ENCODE assay signal across 1 cellular context in the genomic region with DNA sequence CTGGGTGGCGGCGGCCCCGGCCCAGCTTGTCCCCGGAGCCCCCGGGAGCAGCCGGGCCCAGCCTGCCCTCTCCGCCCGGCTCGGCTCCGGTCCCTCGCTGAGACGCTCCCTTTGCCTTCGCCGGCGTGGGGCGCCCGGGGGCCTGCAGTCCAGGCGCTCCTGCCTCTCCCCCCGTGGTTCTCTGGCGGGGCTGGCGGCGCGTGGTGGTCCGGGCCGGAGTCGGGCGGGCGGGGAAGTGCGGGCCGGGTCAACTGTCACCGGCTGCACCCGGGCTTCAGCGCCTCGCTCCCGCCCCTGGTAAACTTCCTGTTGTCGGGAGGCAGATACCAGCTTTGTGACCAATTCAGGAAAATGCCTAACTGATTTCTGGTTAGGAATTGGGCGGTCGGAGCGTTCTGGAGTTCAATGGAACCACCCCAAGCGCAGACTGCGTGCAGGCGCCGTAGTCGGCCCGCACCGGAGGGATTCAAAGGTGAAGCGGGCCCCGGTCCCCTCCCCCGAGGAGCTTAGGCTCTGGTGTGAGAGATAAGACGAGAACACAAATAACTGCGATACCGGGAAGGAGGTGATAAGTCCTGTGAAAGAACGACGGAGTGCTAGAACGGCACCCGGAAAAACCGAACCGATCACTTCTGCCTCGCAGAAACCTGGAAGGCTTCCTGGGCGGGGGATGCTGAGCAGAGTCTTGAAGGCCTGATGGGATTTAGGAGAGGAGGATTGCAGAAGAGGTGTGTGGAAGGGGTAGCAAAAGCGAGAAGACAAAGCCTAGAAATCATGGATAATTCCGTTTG.
TF ChIP-seq lines count a peak whose summit lies in the region.

No MANE protein-coding gene starts in this region.

TF ChIP-seq in K562, 482 proteins besides CTCF, POLR2A, EP300 and RAD21 (continued from another document and continues in another):
- TF ChIP-seq, protein P1, sequence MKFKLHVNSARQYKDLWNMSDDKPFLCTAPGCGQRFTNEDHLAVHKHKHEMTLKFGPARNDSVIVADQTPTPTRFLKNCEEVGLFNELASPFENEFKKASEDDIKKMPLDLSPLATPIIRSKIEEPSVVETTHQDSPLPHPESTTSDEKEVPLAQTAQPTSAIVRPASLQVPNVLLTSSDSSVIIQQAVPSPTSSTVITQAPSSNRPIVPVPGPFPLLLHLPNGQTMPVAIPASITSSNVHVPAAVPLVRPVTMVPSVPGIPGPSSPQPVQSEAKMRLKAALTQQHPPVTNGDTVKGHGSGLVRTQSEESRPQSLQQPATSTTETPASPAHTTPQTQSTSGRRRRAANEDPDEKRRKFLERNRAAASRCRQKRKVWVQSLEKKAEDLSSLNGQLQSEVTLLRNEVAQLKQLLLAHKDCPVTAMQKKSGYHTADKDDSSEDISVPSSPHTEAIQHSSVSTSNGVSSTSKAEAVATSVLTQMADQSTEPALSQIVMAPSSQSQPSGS (CRISPR knock-in tag; IDR thresholded peaks at IDR 0.05) = no peak
- TF ChIP-seq, protein P2, sequence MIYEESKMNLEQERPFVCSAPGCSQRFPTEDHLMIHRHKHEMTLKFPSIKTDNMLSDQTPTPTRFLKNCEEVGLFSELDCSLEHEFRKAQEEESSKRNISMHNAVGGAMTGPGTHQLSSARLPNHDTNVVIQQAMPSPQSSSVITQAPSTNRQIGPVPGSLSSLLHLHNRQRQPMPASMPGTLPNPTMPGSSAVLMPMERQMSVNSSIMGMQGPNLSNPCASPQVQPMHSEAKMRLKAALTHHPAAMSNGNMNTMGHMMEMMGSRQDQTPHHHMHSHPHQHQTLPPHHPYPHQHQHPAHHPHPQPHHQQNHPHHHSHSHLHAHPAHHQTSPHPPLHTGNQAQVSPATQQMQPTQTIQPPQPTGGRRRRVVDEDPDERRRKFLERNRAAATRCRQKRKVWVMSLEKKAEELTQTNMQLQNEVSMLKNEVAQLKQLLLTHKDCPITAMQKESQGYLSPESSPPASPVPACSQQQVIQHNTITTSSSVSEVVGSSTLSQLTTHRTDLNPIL (CRISPR knock-in tag; IDR thresholded peaks at IDR 0.05) = no peak
- TF ChIP-seq CBFA2T2 (conservative IDR thresholded peaks at IDR 0.05) = peak; percentile 89
- TF ChIP-seq ARHGAP35 (IDR thresholded peaks at IDR 0.05; ENCODE audit: partially characterized antibody) = no peak
- no peak for TF ChIP-seq MECOM (CRISPR knock-in tag; IDR thresholded peaks at IDR 0.05)
- TF ChIP-seq, protein P3, sequence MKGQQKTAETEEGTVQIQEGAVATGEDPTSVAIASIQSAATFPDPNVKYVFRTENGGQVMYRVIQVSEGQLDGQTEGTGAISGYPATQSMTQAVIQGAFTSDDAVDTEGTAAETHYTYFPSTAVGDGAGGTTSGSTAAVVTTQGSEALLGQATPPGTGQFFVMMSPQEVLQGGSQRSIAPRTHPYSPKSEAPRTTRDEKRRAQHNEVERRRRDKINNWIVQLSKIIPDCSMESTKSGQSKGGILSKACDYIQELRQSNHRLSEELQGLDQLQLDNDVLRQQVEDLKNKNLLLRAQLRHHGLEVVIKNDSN (CRISPR knock-in tag; IDR thresholded peaks at IDR 0.05) = no peak
- TF ChIP-seq, protein P4, sequence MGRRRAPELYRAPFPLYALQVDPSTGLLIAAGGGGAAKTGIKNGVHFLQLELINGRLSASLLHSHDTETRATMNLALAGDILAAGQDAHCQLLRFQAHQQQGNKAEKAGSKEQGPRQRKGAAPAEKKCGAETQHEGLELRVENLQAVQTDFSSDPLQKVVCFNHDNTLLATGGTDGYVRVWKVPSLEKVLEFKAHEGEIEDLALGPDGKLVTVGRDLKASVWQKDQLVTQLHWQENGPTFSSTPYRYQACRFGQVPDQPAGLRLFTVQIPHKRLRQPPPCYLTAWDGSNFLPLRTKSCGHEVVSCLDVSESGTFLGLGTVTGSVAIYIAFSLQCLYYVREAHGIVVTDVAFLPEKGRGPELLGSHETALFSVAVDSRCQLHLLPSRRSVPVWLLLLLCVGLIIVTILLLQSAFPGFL (CRISPR knock-in tag; IDR thresholded peaks at IDR 0.05) = no peak
- TF ChIP-seq OTX1 (CRISPR knock-in tag; IDR thresholded peaks at IDR 0.05) = no peak
- no peak for TF ChIP-seq CREBBP (IDR thresholded peaks at IDR 0.05; ENCODE audit: low read depth, low read length)
- TF ChIP-seq NUFIP1 (IDR thresholded peaks at IDR 0.05; ENCODE audit: partially characterized antibody) = no peak
- no peak; the same call in 1 of the 2 replicates for TF ChIP-seq LCOR (CRISPR knock-in tag; IDR thresholded peaks at IDR 0.05)
- no peak for TF ChIP-seq ZNF551 (CRISPR knock-in tag; IDR thresholded peaks at IDR 0.05)
- no peak for TF ChIP-seq SMAD2 (IDR thresholded peaks at IDR 0.05; ENCODE audit: low read depth, low read length)
- no peak for TF ChIP-seq MCM3 (IDR thresholded peaks at IDR 0.05)
- TF ChIP-seq, protein P5, sequence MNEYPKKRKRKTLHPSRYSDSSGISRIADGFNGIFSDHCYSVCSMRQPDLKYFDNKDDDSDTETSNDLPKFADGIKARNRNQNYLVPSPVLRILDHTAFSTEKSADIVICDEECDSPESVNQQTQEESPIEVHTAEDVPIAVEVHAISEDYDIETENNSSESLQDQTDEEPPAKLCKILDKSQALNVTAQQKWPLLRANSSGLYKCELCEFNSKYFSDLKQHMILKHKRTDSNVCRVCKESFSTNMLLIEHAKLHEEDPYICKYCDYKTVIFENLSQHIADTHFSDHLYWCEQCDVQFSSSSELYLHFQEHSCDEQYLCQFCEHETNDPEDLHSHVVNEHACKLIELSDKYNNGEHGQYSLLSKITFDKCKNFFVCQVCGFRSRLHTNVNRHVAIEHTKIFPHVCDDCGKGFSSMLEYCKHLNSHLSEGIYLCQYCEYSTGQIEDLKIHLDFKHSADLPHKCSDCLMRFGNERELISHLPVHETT (CRISPR knock-in tag; conservative IDR thresholded peaks at IDR 0.05 in 1 of 2, IDR thresholded peaks at IDR 0.05 in 1 of 2) = peak in 1 of 2 experiments; percentile 87; a peak in 2 of 4 replicates
- no peak for TF ChIP-seq TAF15 (IDR thresholded peaks at IDR 0.05; ENCODE audit: low read depth, low read length)
- no peak; the same call in 1 of the 2 replicates for TF ChIP-seq MYC (IDR thresholded peaks at IDR 0.05; ENCODE audit: low read depth, low read length)
- no peak for TF ChIP-seq MYC (CRISPR knock-in tag; IDR thresholded peaks at IDR 0.05; ENCODE audit: borderline replicate concordance, low read depth)
- peak; percentile 78 for TF ChIP-seq MEF2A (IDR thresholded peaks at IDR 0.05; ENCODE audit: control insufficient read depth, low read depth, low read length)
- no peak for TF ChIP-seq MYBL2 (IDR thresholded peaks at IDR 0.05; ENCODE audit: low read depth)
- TF ChIP-seq MYBL2 (CRISPR knock-in tag; IDR thresholded peaks at IDR 0.05; ENCODE audit: borderline replicate concordance) = no peak
- TF ChIP-seq BRD4 (IDR thresholded peaks at IDR 0.05) = peak; percentile 69; the same call in 1 of the 2 replicates
- TF ChIP-seq, protein P6, sequence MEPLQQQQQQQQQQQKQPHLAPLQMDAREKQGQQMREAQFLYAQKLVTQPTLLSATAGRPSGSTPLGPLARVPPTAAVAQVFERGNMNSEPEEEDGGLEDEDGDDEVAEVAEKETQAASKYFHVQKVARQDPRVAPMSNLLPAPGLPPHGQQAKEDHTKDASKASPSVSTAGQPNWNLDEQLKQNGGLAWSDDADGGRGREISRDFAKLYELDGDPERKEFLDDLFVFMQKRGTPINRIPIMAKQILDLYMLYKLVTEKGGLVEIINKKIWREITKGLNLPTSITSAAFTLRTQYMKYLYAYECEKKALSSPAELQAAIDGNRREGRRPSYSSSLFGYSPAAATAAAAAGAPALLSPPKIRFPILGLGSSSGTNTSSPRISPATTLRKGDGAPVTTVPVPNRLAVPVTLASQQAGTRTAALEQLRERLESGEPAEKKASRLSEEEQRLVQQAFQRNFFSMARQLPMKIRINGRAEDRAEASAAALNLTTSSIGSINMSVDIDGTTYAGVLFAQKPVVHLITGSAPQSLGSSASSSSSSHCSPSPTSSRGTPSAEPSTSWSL (CRISPR knock-in tag; IDR thresholded peaks at IDR 0.05; ENCODE audit: borderline replicate concordance) = no peak
- TF ChIP-seq SIN3A (IDR thresholded peaks at IDR 0.05; ENCODE audit: borderline replicate concordance in 2 of 2, control insufficient read depth in 1 of 2, low read depth in 2 of 2, low read length in 2 of 2) = no peak; a peak in 1 of 4 replicates
- no peak for TF ChIP-seq RBM34 (IDR thresholded peaks at IDR 0.05; ENCODE audit: borderline replicate concordance, insufficient read depth, low read length)
- TF ChIP-seq KDM2B (CRISPR knock-in tag; IDR thresholded peaks at IDR 0.05) = no peak
- TF ChIP-seq CBX8 (IDR thresholded peaks at IDR 0.05; ENCODE audit: borderline replicate concordance, extremely low read depth, low read depth, low read length, poor library complexity, severe bottlenecking) = no peak
- TF ChIP-seq RAD51 (IDR thresholded peaks at IDR 0.05; ENCODE audit: borderline replicate concordance, low read depth) = no peak
- TF ChIP-seq, protein P7, sequence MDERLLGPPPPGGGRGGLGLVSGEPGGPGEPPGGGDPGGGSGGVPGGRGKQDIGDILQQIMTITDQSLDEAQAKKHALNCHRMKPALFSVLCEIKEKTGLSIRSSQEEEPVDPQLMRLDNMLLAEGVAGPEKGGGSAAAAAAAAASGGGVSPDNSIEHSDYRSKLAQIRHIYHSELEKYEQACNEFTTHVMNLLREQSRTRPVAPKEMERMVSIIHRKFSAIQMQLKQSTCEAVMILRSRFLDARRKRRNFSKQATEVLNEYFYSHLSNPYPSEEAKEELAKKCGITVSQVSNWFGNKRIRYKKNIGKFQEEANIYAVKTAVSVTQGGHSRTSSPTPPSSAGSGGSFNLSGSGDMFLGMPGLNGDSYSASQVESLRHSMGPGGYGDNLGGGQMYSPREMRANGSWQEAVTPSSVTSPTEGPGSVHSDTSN (CRISPR knock-in tag; IDR thresholded peaks at IDR 0.05; ENCODE audit: low read depth) = no peak
- TF ChIP-seq, protein P7 (tag; conservative IDR thresholded peaks at IDR 0.05; ENCODE audit: low read depth) = no peak
- TF ChIP-seq ZNF347 (CRISPR knock-in tag; IDR thresholded peaks at IDR 0.05; ENCODE audit: low read depth) = no peak
- no peak for TF ChIP-seq HSF4 (CRISPR knock-in tag; IDR thresholded peaks at IDR 0.05; ENCODE audit: borderline replicate concordance)
- TF ChIP-seq, protein P8, sequence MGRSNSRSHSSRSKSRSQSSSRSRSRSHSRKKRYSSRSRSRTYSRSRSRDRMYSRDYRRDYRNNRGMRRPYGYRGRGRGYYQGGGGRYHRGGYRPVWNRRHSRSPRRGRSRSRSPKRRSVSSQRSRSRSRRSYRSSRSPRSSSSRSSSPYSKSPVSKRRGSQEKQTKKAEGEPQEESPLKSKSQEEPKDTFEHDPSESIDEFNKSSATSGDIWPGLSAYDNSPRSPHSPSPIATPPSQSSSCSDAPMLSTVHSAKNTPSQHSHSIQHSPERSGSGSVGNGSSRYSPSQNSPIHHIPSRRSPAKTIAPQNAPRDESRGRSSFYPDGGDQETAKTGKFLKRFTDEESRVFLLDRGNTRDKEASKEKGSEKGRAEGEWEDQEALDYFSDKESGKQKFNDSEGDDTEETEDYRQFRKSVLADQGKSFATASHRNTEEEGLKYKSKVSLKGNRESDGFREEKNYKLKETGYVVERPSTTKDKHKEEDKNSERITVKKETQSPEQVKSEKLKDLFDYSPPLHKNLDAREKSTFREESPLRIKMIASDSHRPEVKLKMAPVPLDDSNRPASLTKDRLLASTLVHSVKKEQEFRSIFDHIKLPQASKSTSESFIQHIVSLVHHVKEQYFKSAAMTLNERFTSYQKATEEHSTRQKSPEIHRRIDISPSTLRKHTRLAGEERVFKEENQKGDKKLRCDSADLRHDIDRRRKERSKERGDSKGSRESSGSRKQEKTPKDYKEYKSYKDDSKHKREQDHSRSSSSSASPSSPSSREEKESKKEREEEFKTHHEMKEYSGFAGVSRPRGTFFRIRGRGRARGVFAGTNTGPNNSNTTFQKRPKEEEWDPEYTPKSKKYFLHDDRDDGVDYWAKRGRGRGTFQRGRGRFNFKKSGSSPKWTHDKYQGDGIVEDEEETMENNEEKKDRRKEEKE (IDR thresholded peaks at IDR 0.05; ENCODE audit: borderline replicate concordance in 1 of 2, control insufficient read depth in 1 of 2, low read depth in 2 of 2, low read length in 1 of 2) = no peak
- TF ChIP-seq, protein P9, sequence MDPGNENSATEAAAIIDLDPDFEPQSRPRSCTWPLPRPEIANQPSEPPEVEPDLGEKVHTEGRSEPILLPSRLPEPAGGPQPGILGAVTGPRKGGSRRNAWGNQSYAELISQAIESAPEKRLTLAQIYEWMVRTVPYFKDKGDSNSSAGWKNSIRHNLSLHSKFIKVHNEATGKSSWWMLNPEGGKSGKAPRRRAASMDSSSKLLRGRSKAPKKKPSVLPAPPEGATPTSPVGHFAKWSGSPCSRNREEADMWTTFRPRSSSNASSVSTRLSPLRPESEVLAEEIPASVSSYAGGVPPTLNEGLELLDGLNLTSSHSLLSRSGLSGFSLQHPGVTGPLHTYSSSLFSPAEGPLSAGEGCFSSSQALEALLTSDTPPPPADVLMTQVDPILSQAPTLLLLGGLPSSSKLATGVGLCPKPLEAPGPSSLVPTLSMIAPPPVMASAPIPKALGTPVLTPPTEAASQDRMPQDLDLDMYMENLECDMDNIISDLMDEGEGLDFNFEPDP (CRISPR knock-in tag; IDR thresholded peaks at IDR 0.05) = no peak
- TF ChIP-seq PHF8 (IDR thresholded peaks at IDR 0.05; ENCODE audit: borderline replicate concordance, low read length) = peak; percentile 36; the same call in 1 of the 2 replicates
- TF ChIP-seq ZNF696 (CRISPR knock-in tag; conservative IDR thresholded peaks at IDR 0.05) = no peak
- peak; percentile 81 for TF ChIP-seq POLR2AphosphoS5 (IDR thresholded peaks at IDR 0.05; ENCODE audit: control insufficient read depth, insufficient read depth, low read depth, low read length)
- no peak for TF ChIP-seq SNRNP70 (optimal IDR thresholded peaks at IDR 0.05; ENCODE audit: low read depth, low read length)
- TF ChIP-seq HDAC3 (IDR thresholded peaks at IDR 0.05; ENCODE audit: borderline replicate concordance, partially characterized antibody) = peak; percentile 75
- TF ChIP-seq MCM2 (IDR thresholded peaks at IDR 0.05; ENCODE audit: low read depth) = no peak
- TF ChIP-seq, protein P10, sequence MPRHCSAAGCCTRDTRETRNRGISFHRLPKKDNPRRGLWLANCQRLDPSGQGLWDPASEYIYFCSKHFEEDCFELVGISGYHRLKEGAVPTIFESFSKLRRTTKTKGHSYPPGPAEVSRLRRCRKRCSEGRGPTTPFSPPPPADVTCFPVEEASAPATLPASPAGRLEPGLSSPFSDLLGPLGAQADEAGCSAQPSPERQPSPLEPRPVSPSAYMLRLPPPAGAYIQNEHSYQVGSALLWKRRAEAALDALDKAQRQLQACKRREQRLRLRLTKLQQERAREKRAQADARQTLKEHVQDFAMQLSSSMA (CRISPR knock-in tag; IDR thresholded peaks at IDR 0.05) = no peak
- TF ChIP-seq, protein P11, sequence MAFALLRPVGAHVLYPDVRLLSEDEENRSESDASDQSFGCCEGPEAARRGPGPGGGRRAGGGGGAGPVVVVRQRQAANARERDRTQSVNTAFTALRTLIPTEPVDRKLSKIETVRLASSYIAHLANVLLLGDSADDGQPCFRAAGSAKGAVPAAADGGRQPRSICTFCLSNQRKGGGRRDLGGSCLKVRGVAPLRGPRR (CRISPR knock-in tag; IDR thresholded peaks at IDR 0.05) = no peak
- no peak for TF ChIP-seq SRF (CRISPR knock-in tag; IDR thresholded peaks at IDR 0.05)
- TF ChIP-seq CHD1 (IDR thresholded peaks at IDR 0.05; ENCODE audit: low read length) = peak; percentile 21
- TF ChIP-seq MED1 (CRISPR knock-in tag; IDR thresholded peaks at IDR 0.05; ENCODE audit: borderline replicate concordance) = no peak
- peak; percentile 85 for TF ChIP-seq SMARCA4 (IDR thresholded peaks at IDR 0.05)
